25 cellular contexts compared by ENCODE assay signal in genomic region chr5:158351485-158352140, GRCh38.
DNase-seq lines count a peak whose midpoint lies in the region; ATAC-seq, FAIRE-seq and TF ChIP-seq lines count a peak whose summit lies in the region.
"Had no signal": no experiment of that assay in that cellular context is flagged by ENCODE, and none has a peak within 500 bp of the region (broad histone marks: within the 10 kb centered on the region; RNA-seq: fewer than 3 reads in every experiment).

No MANE protein-coding gene starts in this region.

- H3K4me3 ChIP-seq in bronchial epithelial cell (ENCODE audit: low read depth, low read length), result no peak overlapping the region
- H3K4me3 ChIP-seq: heart right ventricle, K562, smooth muscle cell, suprapubic skin, upper lobe of left lung had no signal

- H3K36me3 ChIP-seq in bronchial epithelial cell (ENCODE audit: control insufficient read depth, insufficient read depth, low read length), result no peaks in the 10 kb centered on the region
- H3K36me3 ChIP-seq: brain microvascular endothelial cell, heart right ventricle, suprapubic skin, upper lobe of left lung had no signal

- ATAC-seq in SK-N-SH treated with all-trans-retinoic acid at 6 μM for 48 hours (no peak), HG03159 (IDR thresholded peaks at IDR 0.05; ENCODE audit: unreplicated experiment) (no peak)
- ATAC-seq: activated naive CD4-positive, alpha-beta T cell treated with anti-CD3 and anti-CD28 coated beads, Interleukin-2, amount 50 U/mL, for 72 hours; heart right ventricle; K562; left ventricle myocardium superior had no signal

- DNase-seq in DMS53 (lab: John Stamatoyannopoulos, UW), result peak; percentile 32
- no peak for DNase-seq in DMS53 treated with DMSO at 0.1 percent for 48 hours (lab: John Stamatoyannopoulos, UW; ENCODE audit: unreplicated experiment)
- peak; percentile 23 for DNase-seq in NCI-H1092 (lab: John Stamatoyannopoulos, UW)
- peak; percentile 46 for DNase-seq in NCI-H2227 (lab: John Stamatoyannopoulos, UW; ENCODE audit: unreplicated experiment)
- DNase-seq in bronchial epithelial cell (ENCODE audit: low read depth), result no peak
- no peak for DNase-seq in activated CD4-positive, CD25-positive, alpha-beta regulatory T cell (lab: John Stamatoyannopoulos, UW)
- DNase-seq: activated CD4-positive, alpha-beta T cell treated with anti-CD3 and anti-CD28 coated beads, Interleukin-2, amount 50 U/mL, for 48 hours; amygdala; brain microvascular endothelial cell; COR-L47; foreskin melanocyte; heart right ventricle; kidney; left ventricle myocardium superior; NCI-H1694; NCI-H446 treated with DMSO at 0.1 percent for 48 hours; SK-N-SH; stimulated activated naive CD4-positive, alpha-beta T cell; upper lobe of left lung had no signal

- H3K27me3 ChIP-seq in bronchial epithelial cell (ENCODE audit: control insufficient read depth, insufficient read depth, low read length), result no peaks in the 10 kb centered on the region
- H3K27me3 ChIP-seq: brain microvascular endothelial cell, heart right ventricle, suprapubic skin, upper lobe of left lung had no signal

- no peak for TF ChIP-seq CTCF in bronchial epithelial cell (IDR thresholded peaks at IDR 0.05; ENCODE audit: insufficient read depth, low read length, severe bottlenecking)

- peak; percentile 47 for FAIRE-seq in bronchial epithelial cell (lab: Jason Lieb, UNC)
- FAIRE-seq: K562, kidney had no signal

TF ChIP-seq in SK-N-SH treated with all-trans-retinoic acid at 6 μM for 48 hours, 23 proteins besides CTCF, POLR2A, EP300 and RAD21:
- TF ChIP-seq OSR1 (CRISPR knock-in tag; IDR thresholded peaks at IDR 0.05), result no peak
- no peak for TF ChIP-seq ARNTL (CRISPR knock-in tag; IDR thresholded peaks at IDR 0.05; ENCODE audit: borderline replicate concordance, low read depth)
TF ChIP-seq in SK-N-SH treated with all-trans-retinoic acid at 6 μM for 48 hours: peak in this region for 0.

Comparison
In these comparisons a context has a peak if more than half of its experiments do, and no peak if none do; other contexts are left out.
1. DNase-seq: peak in DMS53 (single experiment), NCI-H1092 (single experiment) and NCI-H2227 (single experiment); none in DMS53 treated with DMSO at 0.1 percent for 48 hours (single experiment), bronchial epithelial cell (single experiment) and activated CD4-positive, CD25-positive, alpha-beta regulatory T cell (0 of 4).